ENCODE assay signal across 29 cellular contexts in the genomic region with DNA sequence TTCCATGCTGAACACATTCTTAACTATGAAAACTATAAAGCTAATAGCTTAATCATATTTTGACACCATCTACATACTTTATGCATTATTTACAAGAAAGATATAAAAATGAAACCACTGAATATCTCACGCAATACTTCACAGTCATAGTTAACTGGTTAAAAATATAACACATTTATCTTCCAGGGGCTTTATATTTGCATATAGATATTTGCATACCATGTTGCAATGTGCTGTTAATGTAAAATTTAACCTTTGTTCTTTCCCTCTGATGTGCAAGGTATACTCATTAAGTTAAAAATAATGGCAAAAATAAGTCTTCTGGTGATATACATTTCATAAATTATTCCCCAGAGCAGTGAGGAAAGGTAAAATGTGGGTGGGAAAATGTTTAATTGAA.
"Had no signal": no experiment of that assay in that cellular context is flagged by ENCODE, and none has a peak within 500 bp of the region (broad histone marks: within the 10 kb centered on the region; RNA-seq: fewer than 3 reads in every experiment).

No MANE protein-coding gene starts in this region.

- DNase-seq: effector memory CD8-positive, alpha-beta T cell; erythroblast; esophagus squamous epithelium; foreskin melanocyte; glutamatergic neuron; hypothalamus; immature natural killer cell; islet precursor cell; kidney glomerular epithelial cell; left colon; left ventricle myocardium inferior; lower lobe of right lung; naive thymus-derived CD8-positive, alpha-beta T cell; nephron progenitor cell; nucleus accumbens; stimulated activated CD4-positive, alpha-beta T cell treated with anti-CD3 and anti-CD28 coated beads, Interleukin-12 subunit alpha, Interleukin-12 subunit beta, amount 100 ng/mL, for 4 hours; stimulated activated CD4-positive, alpha-beta T cell treated with anti-CD3 and anti-CD28 coated beads, Interleukin-1b, Interleukin-23, amount 100 ng/mL, for 48 hours; stimulated activated CD4-positive, alpha-beta T cell treated with anti-CD3 and anti-CD28 coated beads, Interleukin-4, amount 100 ng/mL, for 1 hour; stimulated activated CD8-positive, alpha-beta memory T cell treated with anti-CD3 and anti-CD28 coated beads, Interleukin-4, amount 100 ng/mL, for 48 hours; stimulated activated naive CD4-positive, alpha-beta T cell; stimulated activated naive CD8-positive, alpha-beta T cell treated with anti-CD3 and anti-CD28 coated beads, Interleukin-15, amount 100 ng/mL, for 72 hours; transverse colon; upper lobe of right lung; uterus had no signal

- H3K36me3 ChIP-seq: esophagus squamous epithelium, left ventricle myocardium inferior, lower lobe of right lung, prostate gland, right atrium auricular region, suprapubic skin, transverse colon, upper lobe of right lung, uterus had no signal

- H3K4me1 ChIP-seq: esophagus squamous epithelium, lower lobe of right lung, prostate gland, right atrium auricular region, suprapubic skin, transverse colon, upper lobe of right lung, uterus had no signal

- H3K27me3 ChIP-seq: right atrium auricular region, uterus had no signal

- ATAC-seq: effector memory CD8-positive, alpha-beta T cell; left colon; lower lobe of right lung; naive thymus-derived CD8-positive, alpha-beta T cell; sciatic nerve; stimulated activated naive CD8-positive, alpha-beta T cell treated with anti-CD3 and anti-CD28 coated beads, Interleukin-15, amount 100 ng/mL, for 72 hours; upper lobe of right lung had no signal

- H3K9me3 ChIP-seq: esophagus squamous epithelium, left ventricle myocardium inferior, lower lobe of right lung, prostate gland, right atrium auricular region, suprapubic skin, transverse colon, upper lobe of right lung, uterus had no signal

- H3K27ac ChIP-seq: esophagus squamous epithelium, left ventricle myocardium inferior, lower lobe of right lung, prostate gland, right atrium auricular region, suprapubic skin, transverse colon, upper lobe of right lung, uterus had no signal

- H3K4me3 ChIP-seq: esophagus squamous epithelium, left ventricle myocardium inferior, lower lobe of right lung, prostate gland, right atrium auricular region, smooth muscle cell, suprapubic skin, transverse colon, upper lobe of right lung, uterus had no signal
